Comparison of ENCODE assay signal across 20 cellular contexts in genomic region chr4:84678976-84679744, GRCh38.
A peak's percentile ranks its signal among the peaks of the same experiment; 100 is the strongest.
DNase-seq lines count a peak whose midpoint lies in the region; ATAC-seq and TF ChIP-seq lines count a peak whose summit lies in the region.
"Had no signal": no experiment of that assay in that cellular context is flagged by ENCODE, and none has a peak within 500 bp of the region (broad histone marks: within the 10 kb centered on the region; RNA-seq: fewer than 3 reads in every experiment).

No MANE protein-coding gene starts in this region.

- H3K4me3 ChIP-seq in gastroesophageal sphincter: no peak overlapping the region
- no peak overlapping the region for H3K4me3 ChIP-seq in psoas muscle
- no peak overlapping the region for H3K4me3 ChIP-seq in vagina

- H3K27me3 ChIP-seq in gastroesophageal sphincter: no peaks in the 10 kb centered on the region
- no peaks in the 10 kb centered on the region for H3K27me3 ChIP-seq in psoas muscle (ENCODE audit: insufficient read depth in 3 of 3, low read length in 2 of 3)
- H3K27me3 ChIP-seq in vagina: no peaks in the 10 kb centered on the region

- H3K36me3 ChIP-seq in gastroesophageal sphincter (peaks cover 0 to 99% of the 10 kb centered on the region in 2 donors), psoas muscle (ENCODE audit: insufficient read depth in 1 of 2, low read depth in 1 of 2) (peaks cover 7 to 94% of the 10 kb centered on the region in 2 donors), vagina (peaks cover 0 to 66% of the 10 kb centered on the region in 2 donors)

- no peaks in the 10 kb centered on the region for H3K9me3 Mint-ChIP-seq in dendritic cell treated with granulocyte-macrophage colony-stimulating factor and Interleukin-4, amounts not matched to agents 40 ng/mL and 50 ng/mL, for 4 days
- H3K9me3 Mint-ChIP-seq in T-helper 2 cell treated with Interferon-gamma antibody and Interleukin-4, amounts not matched to agents 5 μg/mL and 100 μg/mL, for 36 hours: no peaks in the 10 kb centered on the region

- intact Hi-C loops in dendritic cell treated with granulocyte-macrophage colony-stimulating factor and Interleukin-4, amounts not matched to agents 40 ng/mL and 50 ng/mL, for 4 days (cut with micrococcal nuclease): no loop called here
- intact Hi-C loops in psoas muscle (cut with DNase I) (no loop called here), vagina (cut with DNase I) (no loop called here)

- peak; percentile 66 for ATAC-seq in gastroesophageal sphincter
- ATAC-seq in psoas muscle: peak in 2 of 4 donors; percentile 7 to 35
- ATAC-seq in GM19452 (IDR thresholded peaks at IDR 0.05; ENCODE audit: unreplicated experiment): no peak
- ATAC-seq in stimulated activated naive CD8-positive, alpha-beta T cell treated with anti-CD3 and anti-CD28 coated beads, Interleukin-15, Interleukin-2, amounts not matched to agents 100 U/mL and 50 U/mL, for 24 hours: no peak
- ATAC-seq: HCT116 had no signal

- DNase-seq in psoas muscle: peak; percentile 43 to 62
- DNase-seq in vagina (ENCODE audit: extremely low spot score in 2 of 2): no peak
- DNase-seq in dermis blood vessel endothelial cell: no peak
- no peak for DNase-seq in stimulated activated naive CD8-positive, alpha-beta T cell treated with anti-CD3 and anti-CD28 coated beads, Interleukin-15, Interleukin-2, amounts not matched to agents 100 U/mL and 50 U/mL, for 24 hours
- DNase-seq in T-helper 2 cell treated with Interferon-gamma antibody and Interleukin-4, amounts not matched to agents 5 μg/mL and 100 μg/mL, for 36 hours (ENCODE audit: low spot score): no peak
- DNase-seq: ACHN; AML-193; NCI-H1105 treated with DMSO at 0.1 percent for 48 hours; NCI-H1694 treated with DMSO at 0.1 percent for 48 hours; NCI-H2107; NCI-H510A; NCI-H748 treated with DMSO at 0.1 percent for 48 hours; NK-92 treated with Interleukin-12 subunit alpha and Interleukin-12 subunit beta, amount 100 ng/mL, for 24 hours; SHP77; SK-N-SH had no signal

- peak overlapping the region; percentile 48 for H3K27ac Mint-ChIP-seq in dendritic cell treated with granulocyte-macrophage colony-stimulating factor and Interleukin-4, amounts not matched to agents 40 ng/mL and 50 ng/mL, for 4 days
- H3K27ac Mint-ChIP-seq in T-helper 2 cell treated with Interferon-gamma antibody and Interleukin-4, amounts not matched to agents 5 μg/mL and 100 μg/mL, for 36 hours: no peak overlapping the region

- peaks cover 0 to 15% (median 0%) of the 10 kb centered on the region in 3 donors for H3K4me1 ChIP-seq in gastroesophageal sphincter
- H3K4me1 ChIP-seq in psoas muscle: peaks cover 10% of the 10 kb centered on the region
- no peaks in the 10 kb centered on the region for H3K4me1 ChIP-seq in vagina

- H3K9me3 ChIP-seq in gastroesophageal sphincter: no peaks in the 10 kb centered on the region
- no peaks in the 10 kb centered on the region for H3K9me3 ChIP-seq in psoas muscle
- H3K9me3 ChIP-seq in vagina: no peaks in the 10 kb centered on the region
- H3K9me3 ChIP-seq: SK-N-SH had no signal

- TF ChIP-seq POLR2A in gastroesophageal sphincter (IDR thresholded peaks at IDR 0.05): no peak
- TF ChIP-seq POLR2A in vagina (IDR thresholded peaks at IDR 0.05): no peak

- no peak for TF ChIP-seq CTCF in gastroesophageal sphincter (IDR thresholded peaks at IDR 0.05)
- no peak for TF ChIP-seq CTCF in psoas muscle (IDR thresholded peaks at IDR 0.05)
- no peak for TF ChIP-seq CTCF in vagina (IDR thresholded peaks at IDR 0.05)

- H3K4me3 Mint-ChIP-seq in dendritic cell treated with granulocyte-macrophage colony-stimulating factor and Interleukin-4, amounts not matched to agents 40 ng/mL and 50 ng/mL, for 4 days: no peak overlapping the region
- H3K4me3 Mint-ChIP-seq in T-helper 2 cell treated with Interferon-gamma antibody and Interleukin-4, amounts not matched to agents 5 μg/mL and 100 μg/mL, for 36 hours: no peak overlapping the region

- H3K27me3 Mint-ChIP-seq in dendritic cell treated with granulocyte-macrophage colony-stimulating factor and Interleukin-4, amounts not matched to agents 40 ng/mL and 50 ng/mL, for 4 days: no peaks in the 10 kb centered on the region
- peaks cover 2% of the 10 kb centered on the region for H3K27me3 Mint-ChIP-seq in T-helper 2 cell treated with Interferon-gamma antibody and Interleukin-4, amounts not matched to agents 5 μg/mL and 100 μg/mL, for 36 hours (ENCODE audit: low read depth)

- TF ChIP-seq EP300 in gastroesophageal sphincter (IDR thresholded peaks at IDR 0.05): no peak

- H3K36me3 Mint-ChIP-seq in dendritic cell treated with granulocyte-macrophage colony-stimulating factor and Interleukin-4, amounts not matched to agents 40 ng/mL and 50 ng/mL, for 4 days (ENCODE audit: low read depth): peaks cover 93% of the 10 kb centered on the region
- H3K36me3 Mint-ChIP-seq in T-helper 2 cell treated with Interferon-gamma antibody and Interleukin-4, amounts not matched to agents 5 μg/mL and 100 μg/mL, for 36 hours (ENCODE audit: low read depth): no peaks in the 10 kb centered on the region

- WGBS in gastroesophageal sphincter (ENCODE audit: low coverage in 1 of 2), 2 donors: 61 to 69% methylated on average over 6 of the region's 14 CpGs
- 77 to 90% (median 78%) methylated on average over 14 of the region's 14 CpGs for WGBS in psoas muscle, 3 donors

- peaks cover 36% of the 10 kb centered on the region for H3K4me1 Mint-ChIP-seq in dendritic cell treated with granulocyte-macrophage colony-stimulating factor and Interleukin-4, amounts not matched to agents 40 ng/mL and 50 ng/mL, for 4 days (ENCODE audit: low read depth)
- H3K4me1 Mint-ChIP-seq in T-helper 2 cell treated with Interferon-gamma antibody and Interleukin-4, amounts not matched to agents 5 μg/mL and 100 μg/mL, for 36 hours (ENCODE audit: low read depth): peaks cover 12% of the 10 kb centered on the region

- H3K27ac ChIP-seq in gastroesophageal sphincter (peak overlapping the region in 2 of 4 donors; percentile 29 to 56), psoas muscle (no peak overlapping the region), vagina (peak overlapping the region; percentile 37)
- H3K27ac ChIP-seq: C4-2B had no signal

Comparison
In these comparisons a context has a peak if more than half of its experiments do, and no peak if none do; other contexts are left out.
1. DNase-seq: peak in psoas muscle (2 of 2); none in vagina (0 of 2), dermis blood vessel endothelial cell (single experiment), stimulated activated naive CD8-positive, alpha-beta T cell treated with anti-CD3 and anti-CD28 coated beads, Interleukin-15, Interleukin-2, amounts not matched to agents 100 U/mL and 50 U/mL, for 24 hours (single experiment) and T-helper 2 cell treated with Interferon-gamma antibody and Interleukin-4, amounts not matched to agents 5 μg/mL and 100 μg/mL, for 36 hours (single experiment).